Comparison of ENCODE assay signal across 1 cellular context in genomic region chr20:31739550-31739863, GRCh38.
A peak's percentile ranks its signal among the peaks of the same experiment; 100 is the strongest.
TF ChIP-seq lines count a peak whose summit lies in the region.

No MANE protein-coding gene starts in this region.

TF ChIP-seq in GM12878, 131 proteins besides CTCF, POLR2A, EP300 and RAD21:
- TF ChIP-seq ZZZ3 (IDR thresholded peaks at IDR 0.05; ENCODE audit: control insufficient read depth, insufficient read length, low read depth) (no peak), FOS (IDR thresholded peaks at IDR 0.05; ENCODE audit: borderline replicate concordance, extremely low read depth, insufficient read length) (no peak), TARDBP (IDR thresholded peaks at IDR 0.05; ENCODE audit: borderline replicate concordance) (no peak), RBBP5 (conservative IDR thresholded peaks at IDR 0.05) (no peak), SMAD5 (IDR thresholded peaks at IDR 0.05; ENCODE audit: low read depth) (no peak), CHD2 (IDR thresholded peaks at IDR 0.05; ENCODE audit: borderline replicate concordance, low read depth, low read length) (no peak), FOXM1 (IDR thresholded peaks at IDR 0.05; ENCODE audit: low read depth, low read length) (peak; percentile 3; the same call in 1 of the 2 replicates), JUNB (IDR thresholded peaks at IDR 0.05) (no peak), NKRF (conservative IDR thresholded peaks at IDR 0.05) (0 out of 2 replicates have a peak, but pooled peaks have one; percentile 30), NR2F1 (conservative IDR thresholded peaks at IDR 0.05) (no peak), NFXL1 (IDR thresholded peaks at IDR 0.05; ENCODE audit: borderline replicate concordance) (no peak), USF1 (IDR thresholded peaks at IDR 0.05; ENCODE audit: borderline replicate concordance, extremely low read length, insufficient read depth, low read depth, low read length) (no peak), CREB1 (IDR thresholded peaks at IDR 0.05; ENCODE audit: low read depth) (no peak)
